Comparison of ENCODE assay signal across 15 cellular contexts in genomic region chr2:69489793-69490192, GRCh38. TPM values are rescaled to one million over a fixed set of nuclear protein-coding genes. Genes with fewer than 3 reads are reported as not detected.
DNase-seq lines count a peak whose midpoint lies in the region; ATAC-seq and TF ChIP-seq lines count a peak whose summit lies in the region.
"Had no signal": no experiment of that assay in that cellular context is flagged by ENCODE, and none has a peak within 500 bp of the region (broad histone marks: within the 10 kb centered on the region; RNA-seq: fewer than 3 reads in every experiment).

No MANE protein-coding gene starts in this region.

- no peak for DNase-seq in activated CD4-positive, alpha-beta T cell treated with anti-CD3 and anti-CD28 coated beads, Interleukin-2, amount 10 ng/mL, durations not matched to agents 7 days and 5 days
- no peak for DNase-seq in activated CD4-positive, alpha-beta T cell treated with anti-CD3 and anti-CD28 coated beads, Interleukin-2, amount 50 U/mL, for 1 hour
- DNase-seq in T-helper 17 cell = no peak
- peak; percentile 39 for DNase-seq in hepatocyte (ENCODE audit: low spot score)
- no peak for DNase-seq in stimulated activated naive CD8-positive, alpha-beta T cell treated with anti-CD3 and anti-CD28 coated beads, Interleukin-15, amount 100 ng/mL, for 72 hours
- DNase-seq in KBM-7 = no peak
- DNase-seq in SK-N-SH = no peak
- DNase-seq in RPMI8226 = no peak
- DNase-seq: activated T-cell treated with anti-CD3 and anti-CD28 coated beads, Interleukin-2, amount 50 U/mL, for 4 hours; islet precursor cell; NCI-H748 treated with DMSO at 0.1 percent for 48 hours; nucleus accumbens; upper lobe of left lung had no signal

- no peaks in the 10 kb centered on the region for H3K9me3 Mint-ChIP-seq in activated CD4-positive, alpha-beta T cell treated with anti-CD3 and anti-CD28 coated beads, Interleukin-2, amount 10 ng/mL, durations not matched to agents 7 days and 5 days
- no peaks in the 10 kb centered on the region for H3K9me3 Mint-ChIP-seq in stimulated activated naive CD8-positive, alpha-beta T cell treated with anti-CD3 and anti-CD28 coated beads, Interleukin-15, amount 100 ng/mL, for 72 hours
- H3K9me3 Mint-ChIP-seq: activated T-cell treated with anti-CD3 and anti-CD28 coated beads, Interleukin-2, amount 50 U/mL, for 4 hours; stimulated activated memory B cell treated with anti-CD40 and anti-IgM and Interleukin-4, amounts not matched to agents 10 μg/mL and 1 μg/mL and 100 μg/mL, for 72 hours had no signal

- H3K36me3 Mint-ChIP-seq in activated CD4-positive, alpha-beta T cell treated with anti-CD3 and anti-CD28 coated beads, Interleukin-2, amount 10 ng/mL, durations not matched to agents 7 days and 5 days (ENCODE audit: low read depth) = peaks cover 71% of the 10 kb centered on the region
- peaks cover 2% of the 10 kb centered on the region for H3K36me3 Mint-ChIP-seq in T-helper 17 cell (ENCODE audit: low read depth)

- CTCF ChIA-PET in activated CD4-positive, alpha-beta T cell treated with anti-CD3 and anti-CD28 coated beads, Interleukin-2, amount 10 ng/mL, durations not matched to agents 7 days and 5 days (lab: Charles Lee) = no interaction called here
- CTCF ChIA-PET in SK-N-SH (lab: Yijun Ruan, JAX) = interaction anchor here (1.2 kb wide), 1 partner anchor 52 kb away, joined by 3 read pairs; the partner anchor contains the start of gene NFU1

- H3K9ac ChIP-seq in SK-N-SH = no peak overlapping the region

- no peaks in the 10 kb centered on the region for H3K79me2 ChIP-seq in hepatocyte
- no peaks in the 10 kb centered on the region for H3K79me2 ChIP-seq in SK-N-SH (ENCODE audit: insufficient read depth)

- H3K4me1 ChIP-seq in hepatocyte (ENCODE audit: insufficient read depth) = no peaks in the 10 kb centered on the region
- peaks cover 0 to 14% of the 10 kb centered on the region in 2 experiments; a peak in 1 of 4 replicates for H3K4me1 ChIP-seq in SK-N-SH (ENCODE audit: control insufficient read depth in 1 of 2, insufficient read depth in 2 of 2, low read depth in 1 of 2, low read length in 1 of 2)

- H3K27ac Mint-ChIP-seq in activated CD4-positive, alpha-beta T cell treated with anti-CD3 and anti-CD28 coated beads, Interleukin-2, amount 10 ng/mL, durations not matched to agents 7 days and 5 days = peak overlapping the region; percentile 76
- peak overlapping the region; percentile 2 for H3K27ac Mint-ChIP-seq in T-helper 17 cell
- peak overlapping the region; percentile 41 to 79 for H3K27ac Mint-ChIP-seq in stimulated activated naive CD8-positive, alpha-beta T cell treated with anti-CD3 and anti-CD28 coated beads, Interleukin-15, amount 100 ng/mL, for 72 hours
- H3K27ac Mint-ChIP-seq: stimulated activated memory B cell treated with anti-CD40 and anti-IgM and Interleukin-4, amounts not matched to agents 10 μg/mL and 1 μg/mL and 100 μg/mL, for 72 hours had no signal

- H3K4me1 Mint-ChIP-seq in activated CD4-positive, alpha-beta T cell treated with anti-CD3 and anti-CD28 coated beads, Interleukin-2, amount 10 ng/mL, durations not matched to agents 7 days and 5 days = peaks cover 34% of the 10 kb centered on the region
- H3K4me1 Mint-ChIP-seq in T-helper 17 cell = peaks cover 14% of the 10 kb centered on the region
- H3K4me1 Mint-ChIP-seq in stimulated activated naive CD8-positive, alpha-beta T cell treated with anti-CD3 and anti-CD28 coated beads, Interleukin-15, amount 100 ng/mL, for 72 hours = peaks cover 46% of the 10 kb centered on the region
- H3K4me1 Mint-ChIP-seq: stimulated activated memory B cell treated with anti-CD40 and anti-IgM and Interleukin-4, amounts not matched to agents 10 μg/mL and 1 μg/mL and 100 μg/mL, for 72 hours had no signal

- TF ChIP-seq CTCF in hepatocyte (IDR thresholded peaks at IDR 0.05; ENCODE audit: poor library complexity) (no peak), SK-N-SH (IDR thresholded peaks at IDR 0.05) (no peak)

- H2AFZ ChIP-seq in hepatocyte = no peak overlapping the region
- H2AFZ ChIP-seq in SK-N-SH (ENCODE audit: low read depth) = no peak overlapping the region

- H3K36me3 ChIP-seq in hepatocyte (replicated peaks; ENCODE audit: insufficient read depth, low read depth) = no peaks in the 10 kb centered on the region
- H3K36me3 ChIP-seq in SK-N-SH (replicated peaks in 1 of 2; ENCODE audit: control insufficient read depth in 1 of 2, insufficient read depth in 2 of 2, low read length in 1 of 2) = peaks cover 19 to 28% of the 10 kb centered on the region in 2 experiments

- H4K20me1 ChIP-seq in hepatocyte (ENCODE audit: insufficient read depth, poor library complexity, severe bottlenecking) (no peaks in the 10 kb centered on the region), SK-N-SH (ENCODE audit: insufficient read depth) (no peaks in the 10 kb centered on the region)

- TF ChIP-seq EP300 in SK-N-SH (IDR thresholded peaks at IDR 0.05; ENCODE audit: borderline replicate concordance in 1 of 2, low read depth in 1 of 2, low read length in 1 of 2) = no peak

- H3K4me3 ChIP-seq in hepatocyte (no peak overlapping the region), SK-N-SH (ENCODE audit: low read depth in 2 of 2, low read length in 1 of 2) (no peak overlapping the region)
- H3K4me3 ChIP-seq: coronary artery, upper lobe of left lung had no signal

- POLR2A ChIA-PET in activated CD4-positive, alpha-beta T cell treated with anti-CD3 and anti-CD28 coated beads, Interleukin-2, amount 10 ng/mL, durations not matched to agents 7 days and 5 days (lab: Charles Lee) = no interaction called here
- POLR2A ChIA-PET in SK-N-SH (lab: Yijun Ruan, JAX) = no interaction called here

- WGBS in hepatocyte (ENCODE audit: low lambda C conversion rate, missing lambda C conversion rate) = 82% methylated on average over 6 of the region's 6 CpGs
- WGBS in SK-N-SH (ENCODE audit: low lambda C conversion rate) = 98% methylated on average over 6 of the region's 6 CpGs

- no peak for TF ChIP-seq RAD21 in SK-N-SH (IDR thresholded peaks at IDR 0.05; ENCODE audit: low read length)

- H3K27me3 ChIP-seq in hepatocyte = no peaks in the 10 kb centered on the region
- H3K27me3 ChIP-seq in SK-N-SH (ENCODE audit: insufficient read depth) = no peaks in the 10 kb centered on the region
- H3K27me3 ChIP-seq: upper lobe of left lung had no signal

- no peaks in the 10 kb centered on the region for H3K27me3 Mint-ChIP-seq in activated CD4-positive, alpha-beta T cell treated with anti-CD3 and anti-CD28 coated beads, Interleukin-2, amount 10 ng/mL, durations not matched to agents 7 days and 5 days
- no peaks in the 10 kb centered on the region for H3K27me3 Mint-ChIP-seq in T-helper 17 cell
- H3K27me3 Mint-ChIP-seq in stimulated activated naive CD8-positive, alpha-beta T cell treated with anti-CD3 and anti-CD28 coated beads, Interleukin-15, amount 100 ng/mL, for 72 hours = no peaks in the 10 kb centered on the region

- H3K27ac ChIP-seq in hepatocyte (peak overlapping the region; percentile 79), SK-N-SH (ENCODE audit: low read depth in 2 of 2, low read length in 1 of 2) (no peak overlapping the region)

- no peak for ATAC-seq in T-helper 17 cell
- ATAC-seq in stimulated activated naive CD8-positive, alpha-beta T cell treated with anti-CD3 and anti-CD28 coated beads, Interleukin-15, amount 100 ng/mL, for 72 hours = no peak

- H3K4me3 Mint-ChIP-seq in activated CD4-positive, alpha-beta T cell treated with anti-CD3 and anti-CD28 coated beads, Interleukin-2, amount 10 ng/mL, durations not matched to agents 7 days and 5 days = no peak overlapping the region
- H3K4me3 Mint-ChIP-seq in T-helper 17 cell = peak overlapping the region; percentile 22
- peak overlapping the region in 1 of 2 donors; percentile 28 for H3K4me3 Mint-ChIP-seq in stimulated activated naive CD8-positive, alpha-beta T cell treated with anti-CD3 and anti-CD28 coated beads, Interleukin-15, amount 100 ng/mL, for 72 hours
- H3K4me3 Mint-ChIP-seq: activated T-cell treated with anti-CD3 and anti-CD28 coated beads, Interleukin-2, amount 50 U/mL, for 4 hours; stimulated activated memory B cell treated with anti-CD40 and anti-IgM and Interleukin-4, amounts not matched to agents 10 μg/mL and 1 μg/mL and 100 μg/mL, for 72 hours had no signal

- H3K9me3 ChIP-seq in T-helper 17 cell (ENCODE audit: control insufficient read depth, low read length, poor library complexity, severe bottlenecking) (no peaks in the 10 kb centered on the region), hepatocyte (ENCODE audit: low read depth) (no peaks in the 10 kb centered on the region), SK-N-SH (no peaks in the 10 kb centered on the region)
- H3K9me3 ChIP-seq: upper lobe of left lung had no signal

- H3K4me2 ChIP-seq in hepatocyte = no peak overlapping the region
- H3K4me2 ChIP-seq in SK-N-SH = no peak overlapping the region

- H3F3A ChIP-seq in SK-N-SH (replicated peaks; ENCODE audit: insufficient read depth) = no peaks in the 10 kb centered on the region

- H3K9me2 ChIP-seq in hepatocyte (replicated peaks; ENCODE audit: insufficient read depth) = no peaks in the 10 kb centered on the region
- no peaks in the 10 kb centered on the region for H3K9me2 ChIP-seq in SK-N-SH

- in situ Hi-C loops in KBM-7 (cut with MboI; ENCODE audit: low pct_unique_long_range_greater_than_20kb, low sequenced_read_pairs) = no loop called here

TF ChIP-seq in SK-N-SH, 30 proteins besides CTCF, POLR2A, EP300 and RAD21 (continues in another document):
- TF ChIP-seq MAX (IDR thresholded peaks at IDR 0.05; ENCODE audit: low read depth) = no peak
- no peak for TF ChIP-seq POLR2AphosphoS5 (IDR thresholded peaks at IDR 0.05; ENCODE audit: low read depth, low read length)
- no peak for TF ChIP-seq MXI1 (IDR thresholded peaks at IDR 0.05; ENCODE audit: low read depth, low read length)
- TF ChIP-seq SIN3A (IDR thresholded peaks at IDR 0.05; ENCODE audit: borderline replicate concordance, low read depth, low read length) = no peak
- TF ChIP-seq MEF2A (IDR thresholded peaks at IDR 0.05; ENCODE audit: borderline replicate concordance, low read depth) = no peak
- no peak for TF ChIP-seq RXRA (IDR thresholded peaks at IDR 0.05; ENCODE audit: borderline replicate concordance, low read depth)

RNA-seq across cellular contexts. Expression of gene NFU1, which starts 52.6 kb away (rescaled TPM):
- 10 to 100 TPM; 16.1 to 16.4 TPM for total RNA-seq in activated CD4-positive, alpha-beta T cell treated with anti-CD3 and anti-CD28 coated beads, Interleukin-2, amount 10 ng/mL, durations not matched to agents 7 days and 5 days
- total RNA-seq in T-helper 17 cell (10 to 100 TPM; 17.8 to 23.2 TPM), hepatocyte (38.2 and 50.6 TPM in 2 replicates)
- polyA plus RNA-seq in hepatocyte (78.2 and 79.1 TPM in 2 replicates), SK-N-SH (2012; rRNA removed) (22.2 and 23.5 TPM in 2 replicates)
- polyA plus RNA-seq in SK-N-SH (2012; cell fraction: cytosol; rRNA removed) = 29.1 and 44.8 TPM in 2 replicates
- 7.0 and 8.9 TPM in 2 replicates for polyA plus RNA-seq in SK-N-SH (2012; cell fraction: nucleus; rRNA removed)

Comparison
In these comparisons a context has a peak if more than half of its experiments do, and no peak if none do; other contexts are left out.
1. H3K27ac Mint-ChIP-seq: peak in every context shown above with its lines; median percentile 76 in activated CD4-positive, alpha-beta T cell treated with anti-CD3 and anti-CD28 coated beads, Interleukin-2, amount 10 ng/mL, durations not matched to agents 7 days and 5 days; 60 in stimulated activated naive CD8-positive, alpha-beta T cell treated with anti-CD3 and anti-CD28 coated beads, Interleukin-15, amount 100 ng/mL, for 72 hours; 2 in T-helper 17 cell.